Comparison of ENCODE assay signal across 1 cellular context in genomic region chr17:43952724-43953666, GRCh38.
TF ChIP-seq lines count a peak whose summit lies in the region.

No MANE protein-coding gene starts in this region.

TF ChIP-seq in WTC11, 78 proteins besides CTCF, POLR2A, EP300 and RAD21 (continued from another document and continues in another):
- TF ChIP-seq, protein P1, sequence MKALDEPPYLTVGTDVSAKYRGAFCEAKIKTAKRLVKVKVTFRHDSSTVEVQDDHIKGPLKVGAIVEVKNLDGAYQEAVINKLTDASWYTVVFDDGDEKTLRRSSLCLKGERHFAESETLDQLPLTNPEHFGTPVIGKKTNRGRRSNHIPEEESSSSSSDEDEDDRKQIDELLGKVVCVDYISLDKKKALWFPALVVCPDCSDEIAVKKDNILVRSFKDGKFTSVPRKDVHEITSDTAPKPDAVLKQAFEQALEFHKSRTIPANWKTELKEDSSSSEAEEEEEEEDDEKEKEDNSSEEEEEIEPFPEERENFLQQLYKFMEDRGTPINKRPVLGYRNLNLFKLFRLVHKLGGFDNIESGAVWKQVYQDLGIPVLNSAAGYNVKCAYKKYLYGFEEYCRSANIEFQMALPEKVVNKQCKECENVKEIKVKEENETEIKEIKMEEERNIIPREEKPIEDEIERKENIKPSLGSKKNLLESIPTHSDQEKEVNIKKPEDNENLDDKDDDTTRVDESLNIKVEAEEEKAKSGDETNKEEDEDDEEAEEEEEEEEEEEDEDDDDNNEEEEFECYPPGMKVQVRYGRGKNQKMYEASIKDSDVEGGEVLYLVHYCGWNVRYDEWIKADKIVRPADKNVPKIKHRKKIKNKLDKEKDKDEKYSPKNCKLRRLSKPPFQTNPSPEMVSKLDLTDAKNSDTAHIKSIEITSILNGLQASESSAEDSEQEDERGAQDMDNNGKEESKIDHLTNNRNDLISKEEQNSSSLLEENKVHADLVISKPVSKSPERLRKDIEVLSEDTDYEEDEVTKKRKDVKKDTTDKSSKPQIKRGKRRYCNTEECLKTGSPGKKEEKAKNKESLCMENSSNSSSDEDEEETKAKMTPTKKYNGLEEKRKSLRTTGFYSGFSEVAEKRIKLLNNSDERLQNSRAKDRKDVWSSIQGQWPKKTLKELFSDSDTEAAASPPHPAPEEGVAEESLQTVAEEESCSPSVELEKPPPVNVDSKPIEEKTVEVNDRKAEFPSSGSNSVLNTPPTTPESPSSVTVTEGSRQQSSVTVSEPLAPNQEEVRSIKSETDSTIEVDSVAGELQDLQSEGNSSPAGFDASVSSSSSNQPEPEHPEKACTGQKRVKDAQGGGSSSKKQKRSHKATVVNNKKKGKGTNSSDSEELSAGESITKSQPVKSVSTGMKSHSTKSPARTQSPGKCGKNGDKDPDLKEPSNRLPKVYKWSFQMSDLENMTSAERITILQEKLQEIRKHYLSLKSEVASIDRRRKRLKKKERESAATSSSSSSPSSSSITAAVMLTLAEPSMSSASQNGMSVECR (CRISPR knock-in tag; IDR thresholded peaks at IDR 0.05; ENCODE audit: borderline replicate concordance), result no peak
- TF ChIP-seq ATF1 (CRISPR knock-in tag; IDR thresholded peaks at IDR 0.05) (no peak), TP53 (CRISPR knock-in tag; IDR thresholded peaks at IDR 0.05) (peak; percentile 72; the same call in 1 of the 2 replicates), ESRRA (CRISPR knock-in tag; IDR thresholded peaks at IDR 0.05; ENCODE audit: borderline replicate concordance) (0 out of 2 replicates have a peak, but pooled peaks have one; percentile 47), PREB (CRISPR knock-in tag; IDR thresholded peaks at IDR 0.05; ENCODE audit: borderline replicate concordance) (no peak), MXD4 (CRISPR knock-in tag; IDR thresholded peaks at IDR 0.05; ENCODE audit: borderline replicate concordance) (no peak), JUN (CRISPR knock-in tag; IDR thresholded peaks at IDR 0.05) (no peak), ZNF532 (CRISPR knock-in tag; IDR thresholded peaks at IDR 0.05; ENCODE audit: borderline replicate concordance) (no peak), FOXJ3 (CRISPR knock-in tag; IDR thresholded peaks at IDR 0.05; ENCODE audit: borderline replicate concordance) (no peak), SMAD4 (CRISPR knock-in tag; IDR thresholded peaks at IDR 0.05) (no peak), AR (CRISPR knock-in tag; IDR thresholded peaks at IDR 0.05) (no peak), ZNF219 (CRISPR knock-in tag; IDR thresholded peaks at IDR 0.05; ENCODE audit: borderline replicate concordance) (no peak), JAZF1 (CRISPR knock-in tag; IDR thresholded peaks at IDR 0.05) (no peak), GABPB1 (CRISPR knock-in tag; IDR thresholded peaks at IDR 0.05) (no peak), NFYB (CRISPR knock-in tag; conservative IDR thresholded peaks at IDR 0.05; ENCODE audit: low read depth) (no peak), E2F1 (CRISPR knock-in tag; IDR thresholded peaks at IDR 0.05) (peak; percentile 70; the same call in 1 of the 2 replicates), PRRX2 (CRISPR knock-in tag; IDR thresholded peaks at IDR 0.05) (no peak), ETV6 (CRISPR knock-in tag; IDR thresholded peaks at IDR 0.05) (peak; percentile 89), ZBTB21 (CRISPR knock-in tag; IDR thresholded peaks at IDR 0.05; ENCODE audit: borderline replicate concordance) (peak; percentile 86), FOXK1 (CRISPR knock-in tag; IDR thresholded peaks at IDR 0.05) (0 out of 2 replicates have a peak, but pooled peaks have one; percentile 38), HMGXB4 (CRISPR knock-in tag; IDR thresholded peaks at IDR 0.05) (0 out of 2 replicates have a peak, but pooled peaks have one; percentile 48), NFATC4 (CRISPR knock-in tag; IDR thresholded peaks at IDR 0.05) (no peak), ZSCAN18 (CRISPR knock-in tag; IDR thresholded peaks at IDR 0.05) (no peak), GTF2I (CRISPR knock-in tag; conservative IDR thresholded peaks at IDR 0.05) (no peak), HMGA2 (CRISPR knock-in tag; IDR thresholded peaks at IDR 0.05) (no peak), OVOL2 (CRISPR knock-in tag; IDR thresholded peaks at IDR 0.05; ENCODE audit: borderline replicate concordance) (no peak)
- TF ChIP-seq, protein P2, sequence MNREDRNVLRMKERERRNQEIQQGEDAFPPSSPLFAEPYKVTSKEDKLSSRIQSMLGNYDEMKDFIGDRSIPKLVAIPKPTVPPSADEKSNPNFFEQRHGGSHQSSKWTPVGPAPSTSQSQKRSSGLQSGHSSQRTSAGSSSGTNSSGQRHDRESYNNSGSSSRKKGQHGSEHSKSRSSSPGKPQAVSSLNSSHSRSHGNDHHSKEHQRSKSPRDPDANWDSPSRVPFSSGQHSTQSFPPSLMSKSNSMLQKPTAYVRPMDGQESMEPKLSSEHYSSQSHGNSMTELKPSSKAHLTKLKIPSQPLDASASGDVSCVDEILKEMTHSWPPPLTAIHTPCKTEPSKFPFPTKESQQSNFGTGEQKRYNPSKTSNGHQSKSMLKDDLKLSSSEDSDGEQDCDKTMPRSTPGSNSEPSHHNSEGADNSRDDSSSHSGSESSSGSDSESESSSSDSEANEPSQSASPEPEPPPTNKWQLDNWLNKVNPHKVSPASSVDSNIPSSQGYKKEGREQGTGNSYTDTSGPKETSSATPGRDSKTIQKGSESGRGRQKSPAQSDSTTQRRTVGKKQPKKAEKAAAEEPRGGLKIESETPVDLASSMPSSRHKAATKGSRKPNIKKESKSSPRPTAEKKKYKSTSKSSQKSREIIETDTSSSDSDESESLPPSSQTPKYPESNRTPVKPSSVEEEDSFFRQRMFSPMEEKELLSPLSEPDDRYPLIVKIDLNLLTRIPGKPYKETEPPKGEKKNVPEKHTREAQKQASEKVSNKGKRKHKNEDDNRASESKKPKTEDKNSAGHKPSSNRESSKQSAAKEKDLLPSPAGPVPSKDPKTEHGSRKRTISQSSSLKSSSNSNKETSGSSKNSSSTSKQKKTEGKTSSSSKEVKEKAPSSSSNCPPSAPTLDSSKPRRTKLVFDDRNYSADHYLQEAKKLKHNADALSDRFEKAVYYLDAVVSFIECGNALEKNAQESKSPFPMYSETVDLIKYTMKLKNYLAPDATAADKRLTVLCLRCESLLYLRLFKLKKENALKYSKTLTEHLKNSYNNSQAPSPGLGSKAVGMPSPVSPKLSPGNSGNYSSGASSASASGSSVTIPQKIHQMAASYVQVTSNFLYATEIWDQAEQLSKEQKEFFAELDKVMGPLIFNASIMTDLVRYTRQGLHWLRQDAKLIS (CRISPR knock-in tag; IDR thresholded peaks at IDR 0.05; ENCODE audit: borderline replicate concordance), result no peak
- TF ChIP-seq, protein P3, sequence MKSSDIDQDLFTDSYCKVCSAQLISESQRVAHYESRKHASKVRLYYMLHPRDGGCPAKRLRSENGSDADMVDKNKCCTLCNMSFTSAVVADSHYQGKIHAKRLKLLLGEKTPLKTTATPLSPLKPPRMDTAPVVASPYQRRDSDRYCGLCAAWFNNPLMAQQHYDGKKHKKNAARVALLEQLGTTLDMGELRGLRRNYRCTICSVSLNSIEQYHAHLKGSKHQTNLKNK (CRISPR knock-in tag; IDR thresholded peaks at IDR 0.05), result no peak
- TF ChIP-seq, protein P4, sequence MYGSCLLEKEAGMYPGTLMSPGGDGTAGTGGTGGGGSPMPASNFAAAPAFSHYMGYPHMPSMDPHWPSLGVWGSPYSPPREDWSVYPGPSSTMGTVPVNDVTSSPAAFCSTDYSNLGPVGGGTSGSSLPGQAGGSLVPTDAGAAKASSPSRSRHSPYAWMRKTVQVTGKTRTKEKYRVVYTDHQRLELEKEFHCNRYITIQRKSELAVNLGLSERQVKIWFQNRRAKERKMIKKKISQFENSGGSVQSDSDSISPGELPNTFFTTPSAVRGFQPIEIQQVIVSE (CRISPR knock-in tag; IDR thresholded peaks at IDR 0.05; ENCODE audit: borderline replicate concordance), result no peak
